Comparison of ENCODE assay signal across 21 cellular contexts in genomic region chr17:32819787-32820186, GRCh38.
"Had no signal": no experiment of that assay in that cellular context is flagged by ENCODE, and none has a peak within 500 bp of the region (broad histone marks: within the 10 kb centered on the region; RNA-seq: fewer than 3 reads in every experiment).

No MANE protein-coding gene starts in this region.

- H3K27ac ChIP-seq: neutrophil, psoas muscle, spleen had no signal

- H3K36me3 Mint-ChIP-seq: stimulated activated naive B cell treated with anti-CD40 and anti-IgM and Interleukin-4, amounts not matched to agents 10 μg/mL and 1 μg/mL and 100 μg/mL, for 72 hours; type B pancreatic cell had no signal

- H3K4me1 ChIP-seq: uterus had no signal

- ATAC-seq: mucosa of descending colon; naive thymus-derived CD8-positive, alpha-beta T cell; stimulated activated naive B cell treated with anti-CD40 and anti-IgM and Interleukin-4, amounts not matched to agents 10 μg/mL and 1 μg/mL and 100 μg/mL, for 72 hours; stimulated activated naive CD8-positive, alpha-beta T cell treated with anti-CD3 and anti-CD28 coated beads, Interleukin-15, amount 100 ng/mL, for 72 hours had no signal

- H3K36me3 ChIP-seq: heart left ventricle, neutrophil, spleen, uterus had no signal

- H3K27me3 Mint-ChIP-seq: type B pancreatic cell had no signal

- H3K27me3 ChIP-seq: dorsolateral prefrontal cortex, heart left ventricle, uterus had no signal

- H3K4me3 Mint-ChIP-seq: naive thymus-derived CD8-positive, alpha-beta T cell; stimulated activated naive B cell treated with anti-CD40 and anti-IgM and Interleukin-4, amounts not matched to agents 10 μg/mL and 1 μg/mL and 100 μg/mL, for 72 hours; stimulated activated naive CD8-positive, alpha-beta T cell treated with anti-CD3 and anti-CD28 coated beads, Interleukin-15, amount 100 ng/mL, for 72 hours had no signal

- H3K27ac Mint-ChIP-seq: naive thymus-derived CD8-positive, alpha-beta T cell; stimulated activated naive B cell treated with anti-CD40 and anti-IgM and Interleukin-4, amounts not matched to agents 10 μg/mL and 1 μg/mL and 100 μg/mL, for 72 hours; stimulated activated naive CD8-positive, alpha-beta T cell treated with anti-CD3 and anti-CD28 coated beads, Interleukin-15, amount 100 ng/mL, for 72 hours had no signal

- DNase-seq: cortex of kidney; dorsolateral prefrontal cortex; effector CD8-positive, alpha-beta T cell; heart left ventricle; hippocampal formation; left colon; mammary epithelial cell; mucosa of descending colon; naive thymus-derived CD8-positive, alpha-beta T cell; psoas muscle; retina; spleen; stimulated activated CD4-positive, alpha-beta T cell treated with anti-CD3 and anti-CD28 coated beads, Interleukin-15, amount 100 ng/mL, for 24 hours; stimulated activated CD4-positive, alpha-beta T cell treated with anti-CD3 and anti-CD28 coated beads, Interleukin-1b, Interleukin-23, amount 100 ng/mL, for 48 hours; stimulated activated CD4-positive, alpha-beta T cell treated with anti-CD3 and anti-CD28 coated beads, Interleukin-4, amount 100 ng/mL, for 4 hours; stimulated activated naive B cell treated with anti-CD40 and anti-IgM and Interleukin-4, amounts not matched to agents 10 μg/mL and 1 μg/mL and 100 μg/mL, for 72 hours; stimulated activated naive CD8-positive, alpha-beta T cell treated with anti-CD3 and anti-CD28 coated beads, Interleukin-15, amount 100 ng/mL, for 72 hours; substantia nigra; uterus had no signal

- H3K9me3 Mint-ChIP-seq: stimulated activated naive B cell treated with anti-CD40 and anti-IgM and Interleukin-4, amounts not matched to agents 10 μg/mL and 1 μg/mL and 100 μg/mL, for 72 hours; stimulated activated naive CD8-positive, alpha-beta T cell treated with anti-CD3 and anti-CD28 coated beads, Interleukin-15, amount 100 ng/mL, for 72 hours; type B pancreatic cell had no signal

- H3K9me3 ChIP-seq: heart left ventricle, mucosa of descending colon, neutrophil, psoas muscle, spleen, uterus had no signal

- H3K4me1 Mint-ChIP-seq: stimulated activated naive CD8-positive, alpha-beta T cell treated with anti-CD3 and anti-CD28 coated beads, Interleukin-15, amount 100 ng/mL, for 72 hours had no signal

- H3K4me3 ChIP-seq: dorsolateral prefrontal cortex, heart left ventricle, mucosa of descending colon, psoas muscle, spleen, uterus had no signal
